Comparison of ENCODE assay signal across 8 cellular contexts in genomic region chr2:156332452-156333273, GRCh38. TPM values are rescaled to one million over a fixed set of nuclear protein-coding genes. Genes with fewer than 3 reads are reported as not detected.
A peak's percentile ranks its signal among the peaks of the same experiment; 100 is the strongest.
DNase-seq lines count a peak whose midpoint lies in the region; FAIRE-seq and TF ChIP-seq lines count a peak whose summit lies in the region.

NR4A2 (minus strand) TSS chr2:156332721; CDS start chr2:156330186, 2,535 bp downstream.

- H2BK120ac ChIP-seq in neuronal stem cell (ENCODE audit: low read depth, low read length): no peak within 1 kb of the TSS

- H3K9ac ChIP-seq in neuronal stem cell (ENCODE audit: low read depth, low read length, poor library complexity): peak within 1 kb of the TSS; percentile 89

- H3K4me1 ChIP-seq in SJCRH30 (peaks cover 6% of the 10 kb centered on the region), neuronal stem cell (ENCODE audit: control insufficient read depth in 2 of 2, insufficient read depth in 1 of 2, low read depth in 1 of 2, low read length in 2 of 2) (peaks cover 10 to 15% of the 10 kb centered on the region in 2 donors)

- H3K18ac ChIP-seq in neuronal stem cell (ENCODE audit: low read length): no peak within 1 kb of the TSS

- H3K14ac ChIP-seq in neuronal stem cell (ENCODE audit: low read length): no peak within 1 kb of the TSS

- H3K9me3 ChIP-seq in SJCRH30 (replicated peaks): no peaks in the 10 kb centered on the region
- peaks cover 0 to 18% of the 10 kb centered on the region in 2 donors for H3K9me3 ChIP-seq in neuronal stem cell (replicated peaks in 1 of 2; ENCODE audit: control insufficient read depth in 2 of 2, insufficient read depth in 1 of 2, low read depth in 1 of 2, low read length in 2 of 2)

- H4K91ac ChIP-seq in neuronal stem cell (ENCODE audit: low read depth, low read length, poor library complexity): no peak within 1 kb of the TSS

- no peak within 1 kb of the TSS for H4K8ac ChIP-seq in neuronal stem cell (ENCODE audit: low read depth, low read length)

- H2AFZ ChIP-seq in neuronal stem cell (ENCODE audit: low read length): peak within 1 kb of the TSS; percentile 99

- no CpG with 5 or more reads among the region's 76 CpGs for WGBS in neuronal stem cell (ENCODE audit: extremely low coverage in 2 of 2, insufficient read length in 2 of 2, insufficient replicate concordance in 1 of 2), 2 donors

- no peak within 1 kb of the TSS for H3K4ac ChIP-seq in neuronal stem cell (ENCODE audit: low read length)

- DNase-seq in ELF-1 (ENCODE audit: low read depth, low spot score) (peak; percentile 92), H54 (ENCODE audit: insufficient read length, low spot score) (peak; percentile 82), M059J (ENCODE audit: low read depth) (peak; percentile 84), SJCRH30 (peak; percentile 65 to 79), foreskin melanocyte (peak; percentile 81), neuronal stem cell (ENCODE audit: low spot score) (peak; percentile 64), substantia nigra (lab: John Stamatoyannopoulos, UW) (peak; percentile 37 to 96 (median 74))
- DNase-seq in activated naive CD4-positive, alpha-beta T cell (lab: John Stamatoyannopoulos, UW): peak; percentile 66 to 82 (median 71)

- no peak within 1 kb of the TSS for H2BK5ac ChIP-seq in neuronal stem cell (ENCODE audit: low read length)

- H3K27ac ChIP-seq in SJCRH30 (peak within 1 kb of the TSS; percentile 1; the same call in 1 of the 2 replicates), neuronal stem cell (replicated peaks; ENCODE audit: low read length) (no peak within 1 kb of the TSS), substantia nigra (ENCODE audit: low read depth, low read length, poor library complexity, severe bottlenecking) (peak within 1 kb of the TSS; percentile 95)

- H3K79me1 ChIP-seq in neuronal stem cell (ENCODE audit: low read depth, low read length): no peaks in the 10 kb centered on the region

- no peaks in the 10 kb centered on the region for H3K36me3 ChIP-seq in SJCRH30
- no peaks in the 10 kb centered on the region for H3K36me3 ChIP-seq in neuronal stem cell (replicated peaks in 1 of 2; ENCODE audit: control insufficient read depth in 2 of 2, insufficient read depth in 2 of 2, low read length in 2 of 2)

- peak; percentile 38; the same call in 1 of the 2 replicates for TF ChIP-seq POLR2A in H54 (IDR thresholded peaks at IDR 0.05; ENCODE audit: low read depth, low read length)

- H2BK12ac ChIP-seq in neuronal stem cell (ENCODE audit: low read length): no peak within 1 kb of the TSS

- H2AK5ac ChIP-seq in neuronal stem cell (ENCODE audit: low read depth, low read length): no peak within 1 kb of the TSS

- no peak for FAIRE-seq in H54 (lab: Jason Lieb, UNC)

- H2BK15ac ChIP-seq in neuronal stem cell (ENCODE audit: low read length): no peak within 1 kb of the TSS

- H3K27me3 ChIP-seq in SJCRH30 (no peaks in the 10 kb centered on the region), neuronal stem cell (ENCODE audit: control insufficient read depth in 3 of 3, insufficient read depth in 3 of 3, low read depth in 1 of 3, low read length in 3 of 3) (peaks cover 31 to 60% (median 51%) of the 10 kb centered on the region in 3 experiments)

- H3K4me2 ChIP-seq in neuronal stem cell (ENCODE audit: insufficient read depth, low read length, poor library complexity, severe bottlenecking): peak within 1 kb of the TSS; percentile 79

- H3K4me3 ChIP-seq in SJCRH30: peak within 1 kb of the TSS; percentile 71
- H3K4me3 ChIP-seq in neuronal stem cell (ENCODE audit: low read length in 2 of 2): peak within 1 kb of the TSS; percentile 70 to 85

- H3K23ac ChIP-seq in neuronal stem cell (ENCODE audit: low read depth, low read length, poor library complexity): peak within 1 kb of the TSS; percentile 80

RNA-seq across cellular contexts. Expression of gene NR4A2, which starts in this region (rescaled TPM):
- 0.20 TPM in 1 of 2 replicates, not detected in the other for total RNA-seq in M059J (2014; rRNA removed; shearing (Covaris generic))
- 0.46 and 0.51 TPM in 2 replicates for total RNA-seq in SJCRH30 (2014; rRNA removed; shearing (Covaris generic))
- polyA plus RNA-seq in neuronal stem cell (2013, experiment 1 of 2): 0.25 TPM
- 0.37 TPM for polyA plus RNA-seq in neuronal stem cell (2013, experiment 2 of 2)

Comparison
In these comparisons a context has a peak if more than half of its experiments do, and no peak if none do; other contexts are left out.
1. Peak in DNase-seq in M059J; RNA of the gene not detected or under 1 TPM.
2. Peak in DNase-seq, H3K4me3 ChIP-seq and H3K27ac ChIP-seq in SJCRH30; RNA of the gene not detected or under 1 TPM.